Comparison of ENCODE assay signal across 1 cellular context in genomic region chr12:130708648-130709047, GRCh38.
TF ChIP-seq lines count a peak whose summit lies in the region.

No MANE protein-coding gene starts in this region.

TF ChIP-seq in HepG2, 621 proteins besides CTCF, POLR2A, EP300 and RAD21:
- TF ChIP-seq ZNF629 (CRISPR knock-in tag; conservative IDR thresholded peaks at IDR 0.05) (0 out of 2 replicates have a peak, but pooled peaks have one; percentile 11), ZFP36 (IDR thresholded peaks at IDR 0.05; ENCODE audit: borderline replicate concordance, low read depth, low read length, partially characterized antibody) (no peak)
